ENCODE assay signal across 8 cellular contexts in genomic region chr19:51607920-51608562, GRCh38. TPM values are rescaled to one million over a fixed set of nuclear protein-coding genes. Genes with fewer than 3 reads are reported as not detected.
DNase-seq lines count a peak whose midpoint lies in the region; ATAC-seq, FAIRE-seq and TF ChIP-seq lines count a peak whose summit lies in the region.

No MANE protein-coding gene starts in this region.

- BruUV-seq in K562 (replicated peaks; lab: Mats Ljungman, UMichigan): no TSS peak

- in situ Hi-C loops in K562 (cut with MboI): no loop called here

- no peaks in the 10 kb centered on the region for H3K79me2 ChIP-seq in K562 (ENCODE audit: control insufficient read depth, insufficient read depth, low read length)

- H4K20me1 ChIP-seq in K562 (replicated peaks; ENCODE audit: control insufficient read depth, insufficient read depth, low read length): no peaks in the 10 kb centered on the region

- H3K4me1 ChIP-seq in K562 (replicated peaks in 1 of 2; ENCODE audit: control insufficient read depth in 2 of 2, insufficient read depth in 2 of 2, low read length in 2 of 2): no peaks in the 10 kb centered on the region

- no peak overlapping the region for H3K4me3 ChIP-seq in K562

- peak; percentile 32; the same call in 1 of the 2 replicates for TF ChIP-seq EP300 in K562 (IDR thresholded peaks at IDR 0.05; ENCODE audit: low read length)

- H3K9ac ChIP-seq in K562 (ENCODE audit: insufficient read depth in 1 of 2, low read depth in 2 of 2, low read length in 2 of 2): no peak overlapping the region

- peak; percentile 96 to 98 (median 96) for TF ChIP-seq CTCF in K562 (IDR thresholded peaks at IDR 0.05 in 2 of 3, conservative IDR thresholded peaks at IDR 0.05 in 1 of 3; ENCODE audit: insufficient read depth in 2 of 3, low read depth in 1 of 3, low read length in 3 of 3)

- no peaks in the 10 kb centered on the region for H3K36me3 ChIP-seq in K562 (ENCODE audit: control insufficient read depth, insufficient read depth, low read length)

- TF ChIP-seq RAD21 in K562 (CRISPR knock-in tag; conservative IDR thresholded peaks at IDR 0.05 in 1 of 2, IDR thresholded peaks at IDR 0.05 in 1 of 2): peak; percentile 74 to 87

- peak; percentile 82 for DNase-seq in AG20443 (ENCODE audit: low spot score)
- DNase-seq in HPDE6-E6E7 (ENCODE audit: extremely low spot score): peak; percentile 38
- DNase-seq in T-helper 2 cell: peak in 3 of 5 experiments; percentile 23 to 49 (median 46)
- peak; percentile 82 to 93 (median 88) for DNase-seq in K562 (ENCODE audit: extremely low read depth in 1 of 4, low spot score in 3 of 4)
- peak; percentile 86 for DNase-seq in islet precursor cell
- peak; percentile 67 for DNase-seq in stimulated activated CD4-positive, alpha-beta T cell treated with anti-CD3 and anti-CD28 coated beads, Interleukin-1b, Interleukin-23, amount 100 ng/mL, for 48 hours
- DNase-seq in NCI-H187 treated with DMSO at 0.1 percent for 48 hours (lab: John Stamatoyannopoulos, UW): no peak
- no peak for DNase-seq in HCEC 1CT

- no peaks in the 10 kb centered on the region for H3K9me3 ChIP-seq in K562 (replicated peaks; ENCODE audit: control insufficient read depth, insufficient read depth, low read depth, low read length)

- ATAC-seq in K562: peak; percentile 97

- no peak for TF ChIP-seq POLR2A in K562 (conservative IDR thresholded peaks at IDR 0.05)

- 8% methylated on average over 13 of the region's 13 CpGs for WGBS in K562 (ENCODE audit: insufficient coverage, low coverage, missing lambda C conversion rate)

- CTCF ChIA-PET in K562 (lab: Yijun Ruan, JAX; ENCODE audit: low intra/inter-chr PET ratio): interaction anchor here (0.6 to 0.7 kb wide), 3 partner anchors 32 to 187 kb away, joined by 3 read pairs; no protein-coding TSS in a partner anchor

- H3K27me3 ChIP-seq in K562 (ENCODE audit: control insufficient read depth in 2 of 2, insufficient read depth in 2 of 2, low read length in 2 of 2): peaks cover 0 to 13% of the 10 kb centered on the region in 2 experiments; a peak in 2 of 5 replicates

- FAIRE-seq in K562 (lab: Jason Lieb, UNC): peak; percentile 95

- POLR2A ChIA-PET in K562 (lab: Yijun Ruan, JAX): interaction anchor here (0.6 to 0.9 kb wide), 2 partner anchors 13 to 141 kb away, joined by 3 read pairs; no protein-coding TSS in a partner anchor

- no peak overlapping the region for H3K27ac ChIP-seq in K562 (ENCODE audit: extremely low read depth, low read depth, low read length)

- H2AFZ ChIP-seq in K562 (ENCODE audit: low read depth, low read length): no peak overlapping the region

- no peaks in the 10 kb centered on the region for H3K9me1 ChIP-seq in K562 (ENCODE audit: control insufficient read depth, insufficient read depth, low read length)

- H3K4me2 ChIP-seq in K562 (ENCODE audit: insufficient read depth, low read length): no peak overlapping the region

- intact Hi-C loops in K562 (cut with micrococcal nuclease): loop anchor here (5.0 kb wide), 1 partner anchor 56 kb away; no protein-coding TSS in a partner anchor

TF ChIP-seq in K562, 482 proteins besides CTCF, POLR2A, EP300 and RAD21 (continues in another document):
- TF ChIP-seq CCNT2 (IDR thresholded peaks at IDR 0.05; ENCODE audit: borderline replicate concordance, extremely low read depth, insufficient read length, low read depth, low read length) (no peak), MCM5 (IDR thresholded peaks at IDR 0.05; ENCODE audit: low read depth) (no peak), ZNF316 (IDR thresholded peaks at IDR 0.05) (no peak), HNRNPK (IDR thresholded peaks at IDR 0.05; ENCODE audit: low read depth, low read length, poor library complexity, severe bottlenecking) (no peak), HCFC1 (IDR thresholded peaks at IDR 0.05; ENCODE audit: low read depth, low read length) (peak; percentile 53; the same call in 1 of the 2 replicates), SP1 (CRISPR knock-in tag; IDR thresholded peaks at IDR 0.05) (0 out of 2 replicates have a peak, but pooled peaks have one; percentile 29), SREBF2 (CRISPR knock-in tag; IDR thresholded peaks at IDR 0.05) (no peak), CC2D1A (IDR thresholded peaks at IDR 0.05) (peak; percentile 67), RBBP5 (IDR thresholded peaks at IDR 0.05; ENCODE audit: borderline replicate concordance, insufficient read depth, low read length, poor library complexity, severe bottlenecking) (no peak)
- TF ChIP-seq, protein P1, sequence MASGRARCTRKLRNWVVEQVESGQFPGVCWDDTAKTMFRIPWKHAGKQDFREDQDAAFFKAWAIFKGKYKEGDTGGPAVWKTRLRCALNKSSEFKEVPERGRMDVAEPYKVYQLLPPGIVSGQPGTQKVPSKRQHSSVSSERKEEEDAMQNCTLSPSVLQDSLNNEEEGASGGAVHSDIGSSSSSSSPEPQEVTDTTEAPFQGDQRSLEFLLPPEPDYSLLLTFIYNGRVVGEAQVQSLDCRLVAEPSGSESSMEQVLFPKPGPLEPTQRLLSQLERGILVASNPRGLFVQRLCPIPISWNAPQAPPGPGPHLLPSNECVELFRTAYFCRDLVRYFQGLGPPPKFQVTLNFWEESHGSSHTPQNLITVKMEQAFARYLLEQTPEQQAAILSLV (tag; IDR thresholded peaks at IDR 0.05): 0 out of 2 replicates have a peak, but pooled peaks have one; percentile 40

RNA-seq across cellular contexts. Expression of gene SIGLEC5, which starts 22.2 kb away (rescaled TPM):
- total RNA-seq in K562 (2011; cell fraction: chromatin; rRNA removed; ENCODE audit: low replicate concordance): not detected in 2 replicates
- not detected in 2 replicates for total RNA-seq in K562 (2011; cell fraction: nucleolus; rRNA removed)
- not detected in 2 replicates for total RNA-seq in K562 (2011; cell fraction: nucleoplasm; rRNA removed)
- total RNA-seq in K562 (2014; rRNA removed) (not detected in 2 replicates), K562 (2014; rRNA removed; fragmentation: Illumina TruSeq; extraction: Trizol) (not detected in 2 replicates), K562 (2015; rRNA removed; fragmentation: Illumina TruSeq; extraction: Trizol) (0.14 TPM in 1 of 2 replicates, not detected in the other), K562 (2021) (not detected in 2 replicates)
- polyA plus RNA-seq in K562 (2011; rRNA removed) (not detected in 2 replicates), K562 (2014; fragmentation: Illumina TruSeq; extraction: Trizol) (not detected in 2 replicates), K562 (2014; fragmentation: Nextera tagmentation; extraction: Ambion mirVana) (not detected), K562 (2014; rRNA removed) (not detected in 2 replicates)
- not detected in 2 replicates for polyA plus RNA-seq in K562 (2011; cell fraction: cytosol; rRNA removed)
- not detected in 2 replicates for polyA plus RNA-seq in K562 (2011; cell fraction: nucleus; rRNA removed)
- 0.04 TPM in 1 of 2 replicates, not detected in the other for polyA plus RNA-seq in K562 (2012)
- not detected in 2 replicates for polyA minus RNA-seq in K562 (2011; rRNA and poly(A)+ RNA removed)
- polyA minus RNA-seq in K562 (2011; cell fraction: cytosol; rRNA and poly(A)+ RNA removed): not detected in 2 replicates
- not detected in 2 replicates for polyA minus RNA-seq in K562 (2011; cell fraction: nucleus; rRNA and poly(A)+ RNA removed)

RNA-seq across cellular contexts. Expression of gene ZNF175, which starts 37.0 kb away (rescaled TPM):
- total RNA-seq in K562 (2011; cell fraction: chromatin; rRNA removed; ENCODE audit: low replicate concordance): 53.3 and 97.8 TPM in 2 replicates
- total RNA-seq in K562 (2011; cell fraction: nucleolus; rRNA removed): 31.9 and 40.5 TPM in 2 replicates
- total RNA-seq in K562 (2011; cell fraction: nucleoplasm; rRNA removed): 60.0 and 79.1 TPM in 2 replicates
- total RNA-seq in K562 (2014; rRNA removed) (5.8 and 6.6 TPM in 2 replicates), K562 (2014; rRNA removed; fragmentation: Illumina TruSeq; extraction: Trizol) (19.0 and 22.1 TPM in 2 replicates), K562 (2015; rRNA removed; fragmentation: Illumina TruSeq; extraction: Trizol) (13.9 and 14.0 TPM in 2 replicates), K562 (2021) (19.5 and 23.7 TPM in 2 replicates)
- polyA plus RNA-seq in K562 (2011; rRNA removed) (37.1 and 37.9 TPM in 2 replicates), K562 (2014; fragmentation: Illumina TruSeq; extraction: Trizol) (17.5 and 21.4 TPM in 2 replicates), K562 (2014; fragmentation: Nextera tagmentation; extraction: Ambion mirVana) (1 to 10 TPM; 3.7 to 4.4 TPM), K562 (2014; rRNA removed) (11.1 and 12.8 TPM in 2 replicates)
- 5.6 and 11.8 TPM in 2 replicates for polyA plus RNA-seq in K562 (2011; cell fraction: cytosol; rRNA removed)
- polyA plus RNA-seq in K562 (2011; cell fraction: nucleus; rRNA removed): 40.2 and 52.7 TPM in 2 replicates
- polyA plus RNA-seq in K562 (2012): 23.6 and 33.7 TPM in 2 replicates
- 38.3 and 54.3 TPM in 2 replicates for polyA minus RNA-seq in K562 (2011; rRNA and poly(A)+ RNA removed)
- polyA minus RNA-seq in K562 (2011; cell fraction: cytosol; rRNA and poly(A)+ RNA removed): 13.5 and 26.7 TPM in 2 replicates
- 19.4 and 42.9 TPM in 2 replicates for polyA minus RNA-seq in K562 (2011; cell fraction: nucleus; rRNA and poly(A)+ RNA removed)

RNA-seq across cellular contexts. Expression of gene SIGLEC14, which starts 38.6 kb away (rescaled TPM):
- total RNA-seq in K562 (2011; cell fraction: chromatin; rRNA removed; ENCODE audit: low replicate concordance): not detected in 2 replicates
- not detected in 2 replicates for total RNA-seq in K562 (2011; cell fraction: nucleolus; rRNA removed)
- total RNA-seq in K562 (2011; cell fraction: nucleoplasm; rRNA removed): not detected in 2 replicates
- total RNA-seq in K562 (2014; rRNA removed) (not detected in 2 replicates), K562 (2014; rRNA removed; fragmentation: Illumina TruSeq; extraction: Trizol) (not detected in 2 replicates), K562 (2015; rRNA removed; fragmentation: Illumina TruSeq; extraction: Trizol) (0.19 TPM in 1 of 2 replicates, not detected in the other), K562 (2021) (not detected in 2 replicates)
- polyA plus RNA-seq in K562 (2011; rRNA removed) (not detected in 2 replicates), K562 (2014; fragmentation: Illumina TruSeq; extraction: Trizol) (not detected in 2 replicates), K562 (2014; fragmentation: Nextera tagmentation; extraction: Ambion mirVana) (not detected), K562 (2014; rRNA removed) (not detected in 2 replicates)
- polyA plus RNA-seq in K562 (2011; cell fraction: cytosol; rRNA removed): 0.07 TPM in 1 of 2 replicates, not detected in the other
- polyA plus RNA-seq in K562 (2011; cell fraction: nucleus; rRNA removed): not detected in 2 replicates
- polyA plus RNA-seq in K562 (2012): 0.22 and 1.0 TPM in 2 replicates
- not detected in 2 replicates for polyA minus RNA-seq in K562 (2011; rRNA and poly(A)+ RNA removed)
- not detected in 2 replicates for polyA minus RNA-seq in K562 (2011; cell fraction: cytosol; rRNA and poly(A)+ RNA removed)
- not detected in 2 replicates for polyA minus RNA-seq in K562 (2011; cell fraction: nucleus; rRNA and poly(A)+ RNA removed)

Comparison
In these comparisons a context has a peak if more than half of its experiments do, and no peak if none do; other contexts are left out.
1. DNase-seq: peak in AG20443 (single experiment), HPDE6-E6E7 (single experiment), T-helper 2 cell (3 of 5), K562 (4 of 4), islet precursor cell (single experiment) and stimulated activated CD4-positive, alpha-beta T cell treated with anti-CD3 and anti-CD28 coated beads, Interleukin-1b, Interleukin-23, amount 100 ng/mL, for 48 hours (single experiment); none in NCI-H187 treated with DMSO at 0.1 percent for 48 hours (single experiment) and HCEC 1CT (single experiment).